In the genomic region with DNA sequence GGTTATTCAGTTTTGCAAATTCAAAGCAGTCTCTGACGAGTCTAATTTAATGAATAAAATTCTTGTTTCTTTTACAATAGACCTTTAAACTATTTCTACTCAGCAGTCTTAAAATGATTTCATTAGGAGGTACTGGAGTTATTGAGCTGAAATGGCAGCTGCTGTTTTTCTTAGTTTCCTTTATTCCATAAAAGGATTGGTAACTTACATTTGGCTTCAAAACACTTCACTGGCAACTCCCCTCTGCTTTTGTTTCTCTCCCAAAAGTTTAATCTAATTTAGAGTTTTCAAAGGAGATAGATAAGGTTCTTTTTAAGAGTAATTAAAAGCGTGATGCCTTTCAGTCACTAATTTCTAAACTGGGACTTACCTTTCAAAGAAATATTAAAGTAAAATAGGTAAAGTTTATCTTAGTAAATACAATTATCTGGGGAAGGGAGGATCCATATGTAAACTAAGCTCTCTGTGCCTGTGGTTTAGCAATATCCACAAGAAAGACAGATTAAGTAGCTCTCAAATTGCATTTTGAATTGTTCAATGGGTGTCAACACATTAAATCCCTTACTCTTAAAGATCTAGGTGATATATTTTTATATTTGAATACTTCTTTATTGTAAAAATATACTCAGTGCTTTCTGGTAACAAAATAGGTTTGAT, we compare ENCODE assay signal across 1 cellular context.
TF ChIP-seq lines count a peak whose summit lies in the region.

No MANE protein-coding gene starts in this region.

TF ChIP-seq in HEK293, 187 proteins besides CTCF, POLR2A, EP300 and RAD21:
- peak; percentile 94 for TF ChIP-seq WT1 (tag by site-specific recombination; IDR thresholded peaks at IDR 0.05)
- no peak for TF ChIP-seq ZNF155 (tag by site-specific recombination; IDR thresholded peaks at IDR 0.05)
- TF ChIP-seq, protein P1, sequence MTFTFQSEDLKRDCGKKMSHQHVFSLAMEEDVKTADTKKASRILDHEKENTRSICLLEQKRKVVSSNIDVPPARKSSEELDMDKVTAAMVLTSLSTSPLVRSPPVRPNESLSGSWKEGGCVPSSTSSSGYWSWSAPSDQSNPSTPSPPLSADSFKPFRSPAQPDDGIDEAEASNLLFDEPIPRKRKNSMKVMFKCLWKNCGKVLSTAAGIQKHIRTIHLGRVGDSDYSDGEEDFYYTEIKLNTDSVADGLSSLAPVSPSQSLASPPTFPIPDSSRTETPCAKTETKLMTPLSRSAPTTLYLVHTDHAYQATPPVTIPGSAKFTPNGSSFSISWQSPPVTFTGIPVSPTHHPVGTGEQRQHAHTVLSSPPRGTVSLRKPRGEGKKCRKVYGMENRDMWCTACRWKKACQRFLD (tag by site-specific recombination; IDR thresholded peaks at IDR 0.05): no peak
